13 cellular contexts compared by ENCODE assay signal in the genomic region with DNA sequence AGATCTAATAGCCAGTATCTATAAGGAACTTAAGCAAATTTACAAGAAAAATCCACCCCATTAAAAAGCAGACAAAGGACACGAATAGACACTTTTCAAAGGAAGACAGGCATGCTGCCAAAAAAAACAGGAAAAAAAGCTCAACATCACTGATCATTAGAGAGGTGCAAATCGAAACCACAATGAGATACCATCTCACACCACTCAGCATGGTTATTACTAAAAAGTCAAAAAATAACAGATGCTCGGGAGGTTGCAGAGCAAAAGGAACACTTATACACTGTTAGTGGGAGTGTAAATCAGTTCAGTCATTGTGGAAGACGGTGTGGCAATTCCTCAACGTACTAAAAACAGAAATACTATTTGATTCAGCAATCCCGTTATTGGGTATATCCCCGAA.
DNase-seq lines count a peak whose midpoint lies in the region; ATAC-seq, FAIRE-seq and TF ChIP-seq lines count a peak whose summit lies in the region.
"Had no signal": no experiment of that assay in that cellular context is flagged by ENCODE, and none has a peak within 500 bp of the region (broad histone marks: within the 10 kb centered on the region; RNA-seq: fewer than 3 reads in every experiment).

No MANE protein-coding gene starts in this region.

- no peak for ATAC-seq in GM19455 (IDR thresholded peaks at IDR 0.05; ENCODE audit: unreplicated experiment)
- ATAC-seq: body of pancreas, lower lobe of right lung had no signal

- intact Hi-C loops in tibial artery (cut with DNase I; ENCODE audit: low total_unique reads): no loop called here

- H3K4me1 ChIP-seq in tibial artery: no peaks in the 10 kb centered on the region
- H3K4me1 ChIP-seq: body of pancreas had no signal

- peaks cover 16 to 34% (median 18%) of the 10 kb centered on the region in 3 donors for H3K36me3 ChIP-seq in tibial artery

- no peak overlapping the region for H3K27ac ChIP-seq in tibial artery
- H3K27ac ChIP-seq: body of pancreas, lower lobe of right lung had no signal

- H3K4me3 ChIP-seq in tibial artery: no peak overlapping the region
- H3K4me3 ChIP-seq: body of pancreas, lower lobe of right lung had no signal

- no peaks in the 10 kb centered on the region for H3K9me3 ChIP-seq in tibial artery
- H3K9me3 ChIP-seq: body of pancreas, lower lobe of right lung, spleen had no signal

- DNase-seq in DMS53 (lab: John Stamatoyannopoulos, UW): peak; percentile 8
- no peak for DNase-seq in DMS53 treated with DMSO at 0.1 percent for 48 hours (lab: John Stamatoyannopoulos, UW; ENCODE audit: unreplicated experiment)
- DNase-seq in GF-D8 (lab: John Stamatoyannopoulos, UW): peak; percentile 18
- peak; percentile 23 for DNase-seq in RPMI8226
- no peak for DNase-seq in HUDEP-2 (lab: John Stamatoyannopoulos, UW; ENCODE audit: unreplicated experiment in 76 of 76)
- DNase-seq in tibial artery: no peak
- DNase-seq: 8988T, body of pancreas, GOT3, lower lobe of right lung, spleen had no signal

- FAIRE-seq in endometrium (lab: Jason Lieb, UNC): peak; percentile 35

- no peaks in the 10 kb centered on the region for H3K27me3 ChIP-seq in tibial artery
- H3K27me3 ChIP-seq: body of pancreas, spleen had no signal

- TF ChIP-seq CTCF in tibial artery (IDR thresholded peaks at IDR 0.05): no peak

Comparison
In these comparisons a context has a peak if more than half of its experiments do, and no peak if none do; other contexts are left out.
1. DNase-seq: peak in DMS53 (single experiment), GF-D8 (single experiment) and RPMI8226 (single experiment); none in DMS53 treated with DMSO at 0.1 percent for 48 hours (single experiment), HUDEP-2 (0 of 76) and tibial artery (0 of 2).